Comparison of ENCODE assay signal across 8 cellular contexts in genomic region chr20:54062812-54063280, GRCh38. TPM values are rescaled to one million over a fixed set of nuclear protein-coding genes. Genes with fewer than 3 reads are reported as not detected.
DNase-seq lines count a peak whose midpoint lies in the region; ATAC-seq, FAIRE-seq and TF ChIP-seq lines count a peak whose summit lies in the region.

No MANE protein-coding gene starts in this region.

- H3K27me3 ChIP-seq in GM12878 (replicated peaks in 1 of 2; ENCODE audit: control insufficient read depth in 2 of 2, insufficient read depth in 2 of 2, low read length in 1 of 2) (no peaks in the 10 kb centered on the region), keratinocyte (ENCODE audit: control insufficient read depth, extremely low read depth, insufficient read depth, low read length) (no peaks in the 10 kb centered on the region)

- no peak overlapping the region for H3K4me3 Mint-ChIP-seq in type B pancreatic cell

- BruUV-seq in GM12878 (replicated peaks; lab: Mats Ljungman, UMichigan) = no TSS peak

- FAIRE-seq in GM12878 (lab: Jason Lieb, UNC) (peak; percentile 89), keratinocyte (lab: Jason Lieb, UNC) (no peak)

- H3K27me3 Mint-ChIP-seq in type B pancreatic cell = no peaks in the 10 kb centered on the region

- dilution Hi-C loops in keratinocyte (cut with MboI; ENCODE audit: extremely low pct_ligation_motif_present, low sequenced_read_pairs) = no loop called here

- WGBS in GM12878 (ENCODE audit: insufficient coverage, insufficient replicate concordance, low lambda C conversion rate, missing lambda C conversion rate) = 1% methylated on average over 4 of the region's 4 CpGs

- intact Hi-C loops in GM12878 (cut with micrococcal nuclease; ENCODE audit: unreplicated experiment) = loop anchor here (1.0 to 10.0 kb wide), 6 partner anchors 46 to 651 kb away; no protein-coding TSS in a partner anchor

- POLR2A ChIA-PET in GM12878 (lab: Charles Lee) = interaction anchor here (0.5 to 2.2 kb wide), 5 partner anchors 113 to 481 kb away, joined by 3 to 5 read pairs (median 4); no protein-coding TSS in a partner anchor

- H3K36me3 Mint-ChIP-seq in type B pancreatic cell = no peaks in the 10 kb centered on the region

- TF ChIP-seq RAD21 in GM12878 (IDR thresholded peaks at IDR 0.05; ENCODE audit: insufficient read depth, low read depth, low read length) = peak; percentile 94

- CTCF ChIA-PET in GM12878 (lab: Yijun Ruan, JAX) = interaction anchor here (0.6 to 6.5 kb wide), 42 partner anchors 9 to 1876 kb away, joined by 3 to 116 read pairs (median 7); no protein-coding TSS in a partner anchor

- H4K20me1 ChIP-seq in GM12878 (ENCODE audit: control insufficient read depth, insufficient read depth) (no peaks in the 10 kb centered on the region), keratinocyte (ENCODE audit: control insufficient read depth, extremely low read depth, insufficient read depth, low read length) (no peaks in the 10 kb centered on the region)

- H3K9ac ChIP-seq in GM12878 (ENCODE audit: control insufficient read depth, insufficient read depth, low read length) (no peak overlapping the region), keratinocyte (ENCODE audit: control insufficient read depth, extremely low read depth, insufficient read depth, low read length) (no peak overlapping the region)

- peak; percentile 59 for DNase-seq in NCI-H510A treated with DMSO at 0.1 percent for 48 hours (lab: John Stamatoyannopoulos, UW)
- DNase-seq in NCI-H510A (lab: John Stamatoyannopoulos, UW) = no peak
- peak; percentile 24 for DNase-seq in NCI-H446 treated with DMSO at 0.1 percent for 48 hours (lab: John Stamatoyannopoulos, UW)
- peak; percentile 82 for DNase-seq in GM12878 (ENCODE audit: low read depth, low spot score)
- DNase-seq in keratinocyte (ENCODE audit: low read depth, low spot score) = no peak
- no peak for DNase-seq in type B pancreatic cell (ENCODE audit: extremely low spot score, unreplicated experiment)
- no peak for DNase-seq in UCSD-AML1 (lab: John Stamatoyannopoulos, UW; ENCODE audit: unreplicated experiment)

- in situ Hi-C loops in GM12878 (cut with MboI) = loop anchor here (5.0 to 10.0 kb wide), 3 partner anchors 121 to 648 kb away; no protein-coding TSS in a partner anchor

- H3K27ac ChIP-seq in GM12878 (ENCODE audit: control insufficient read depth, insufficient read depth) = 0 out of 2 replicates have a peak overlapping the region, but pooled peaks have one; percentile 73
- H3K27ac ChIP-seq in keratinocyte (ENCODE audit: control insufficient read depth, insufficient read depth, low read length) = no peak overlapping the region

- TF ChIP-seq EP300 in GM12878 (IDR thresholded peaks at IDR 0.05; ENCODE audit: borderline replicate concordance in 1 of 2, control insufficient read depth in 1 of 2, low read depth in 2 of 2, low read length in 2 of 2) = no peak

- H3K9me3 ChIP-seq in GM12878 (replicated peaks; ENCODE audit: control insufficient read depth, insufficient read depth, low read length) (peaks cover 1% of the 10 kb centered on the region; the same call in 2 of the 3 replicates), keratinocyte (ENCODE audit: control insufficient read depth, low read depth, low read length) (no peaks in the 10 kb centered on the region)

- H3K4me2 ChIP-seq in GM12878 (ENCODE audit: control insufficient read depth, insufficient read depth) (no peak overlapping the region), keratinocyte (ENCODE audit: control insufficient read depth, extremely low read depth, insufficient read depth, low read depth, low read length) (no peak overlapping the region)

- peaks cover 29% of the 10 kb centered on the region for H3K4me1 ChIP-seq in GM12878 (ENCODE audit: control insufficient read depth, insufficient read depth, low read length)
- H3K4me1 ChIP-seq in keratinocyte (ENCODE audit: control insufficient read depth, extremely low read depth, insufficient read depth, low read length) = peaks cover 18% of the 10 kb centered on the region

- TF ChIP-seq CTCF in GM12878 (IDR thresholded peaks at IDR 0.05 in 2 of 3, conservative IDR thresholded peaks at IDR 0.05 in 1 of 3; ENCODE audit: control insufficient read depth in 2 of 3, extremely low read depth in 1 of 3, insufficient read depth in 1 of 3, low read depth in 3 of 3, low read length in 3 of 3) = peak; percentile 59 to 82 (median 73)
- TF ChIP-seq CTCF in keratinocyte (optimal IDR thresholded peaks at IDR 0.05 in 1 of 3, IDR thresholded peaks at IDR 0.05 in 1 of 3, conservative IDR thresholded peaks at IDR 0.05 in 1 of 3; ENCODE audit: extremely low read depth in 1 of 3, insufficient read depth in 2 of 3, low read length in 3 of 3) = peak; percentile 44 to 68 (median 50)
- TF ChIP-seq CTCF in type B pancreatic cell (conservative IDR thresholded peaks at IDR 0.05) = peak; percentile 75

- no peak overlapping the region for H3K27ac Mint-ChIP-seq in type B pancreatic cell

- TF ChIP-seq POLR2A in GM12878 (IDR thresholded peaks at IDR 0.05; ENCODE audit: low read depth, low read length) = no peak

- H3K4me3 ChIP-seq in GM12878 = no peak overlapping the region
- no peak overlapping the region for H3K4me3 ChIP-seq in keratinocyte (ENCODE audit: control insufficient read depth in 2 of 3, extremely low read depth in 1 of 3, insufficient read depth in 2 of 3, low read depth in 1 of 3, low read length in 3 of 3)

- SMC1A ChIA-PET in GM12878 (lab: Charles Lee; ENCODE audit: uncharacterized antibody, unreplicated experiment) = interaction anchor here (0.6 to 6.8 kb wide), 33 partner anchors 13 to 1315 kb away, joined by 3 to 110 read pairs (median 5); no protein-coding TSS in a partner anchor

- peaks cover 25% of the 10 kb centered on the region for H3K4me1 Mint-ChIP-seq in type B pancreatic cell (ENCODE audit: unreplicated experiment)

- ATAC-seq in HG02623 (IDR thresholded peaks at IDR 0.05; ENCODE audit: unreplicated experiment) (peak; percentile 37), GM12878 (peak; percentile 42)

- no peaks in the 10 kb centered on the region for H3K9me1 ChIP-seq in keratinocyte (ENCODE audit: control insufficient read depth, extremely low read depth, insufficient read depth, low read length)

- no peaks in the 10 kb centered on the region for H3K9me3 Mint-ChIP-seq in type B pancreatic cell

- H3K79me2 ChIP-seq in GM12878 (ENCODE audit: control insufficient read depth, insufficient read depth, low read length) = no peaks in the 10 kb centered on the region
- no peaks in the 10 kb centered on the region for H3K79me2 ChIP-seq in keratinocyte (ENCODE audit: control insufficient read depth, insufficient read depth, low read length)

- peak overlapping the region; percentile 9 for H2AFZ ChIP-seq in GM12878 (ENCODE audit: control insufficient read depth, low read depth, low read length)
- no peak overlapping the region for H2AFZ ChIP-seq in keratinocyte (ENCODE audit: control insufficient read depth, low read length)

- RAD21 ChIA-PET in GM12878 (lab: Charles Lee; ENCODE audit: unreplicated experiment) = interaction anchor here (0.8 to 5.7 kb wide), 23 partner anchors 16 to 847 kb away, joined by 3 to 71 read pairs (median 5); no protein-coding TSS in a partner anchor

- H3K36me3 ChIP-seq in GM12878 (ENCODE audit: control insufficient read depth in 2 of 2, insufficient read depth in 2 of 2, low read length in 1 of 2) = no peaks in the 10 kb centered on the region
- no peaks in the 10 kb centered on the region for H3K36me3 ChIP-seq in keratinocyte (ENCODE audit: control insufficient read depth in 2 of 2, extremely low read depth in 1 of 2, insufficient read depth in 2 of 2, low read length in 2 of 2)

TF ChIP-seq in GM12878, 131 proteins besides CTCF, POLR2A, EP300 and RAD21 (continues in another document):
- no peak for TF ChIP-seq KAT2A (conservative IDR thresholded peaks at IDR 0.05; ENCODE audit: control insufficient read depth, low read depth, low read length)

RNA-seq across cellular contexts. Expression of gene BCAS1, which starts 7.5 kb away (rescaled TPM):
- 1.1 and 1.2 TPM in 2 replicates for total RNA-seq in GM12878 (2013; cell fraction: nucleolus; rRNA removed)
- total RNA-seq in GM12878 (2014; rRNA removed) = 0.45 and 0.54 TPM in 2 replicates
- total RNA-seq in GM12878 (2014; rRNA removed; fragmentation: Illumina TruSeq; extraction: Trizol) = 0.72 and 0.78 TPM in 2 replicates
- total RNA-seq in GM12878 (2021) = 0.56 TPM in 2 replicates
- 2.0 TPM for polyA plus RNA-seq in GM12878 (2011; ENCODE audit: low read depth)
- 0.24 and 0.34 TPM in 2 replicates for polyA plus RNA-seq in GM12878 (2011; rRNA removed)
- 0.23 and 0.25 TPM in 2 replicates for polyA plus RNA-seq in GM12878 (2011; cell fraction: cytosol; rRNA removed)
- 0.51 and 0.66 TPM in 2 replicates for polyA plus RNA-seq in GM12878 (2011; cell fraction: nucleus; rRNA removed)
- 3.0 and 5.4 TPM in 2 replicates for polyA plus RNA-seq in GM12878 (2012)
- 0.87 and 1.00 TPM in 2 replicates for polyA plus RNA-seq in GM12878 (2014; fragmentation: Illumina TruSeq; extraction: Trizol)
- under 1 TPM; 0.21 to 0.51 TPM for polyA plus RNA-seq in GM12878 (2014; fragmentation: Nextera tagmentation; extraction: Ambion mirVana)
- 0.67 and 0.74 TPM in 2 replicates for polyA plus RNA-seq in GM12878 (2014; rRNA removed)
- polyA plus RNA-seq in GM12878 (2016; fragmentation: Nextera tagmentation; extraction: Ambion mirVana) = 1 to 10 TPM in 1 of 2 experiments, under 1 TPM in 1; 0.54 to 1.4 TPM
- 0.67 and 0.80 TPM in 2 replicates for polyA minus RNA-seq in GM12878 (2011; rRNA and poly(A)+ RNA removed)
- polyA minus RNA-seq in GM12878 (2011; cell fraction: cytosol; rRNA and poly(A)+ RNA removed) = not detected in 2 replicates
- polyA minus RNA-seq in GM12878 (2011; cell fraction: nucleus; rRNA and poly(A)+ RNA removed) = 0.96 and 0.97 TPM in 2 replicates
- 0.01 TPM in 1 of 3 replicates, not detected in the others for polyA plus RNA-seq in keratinocyte
- polyA plus RNA-seq in keratinocyte (2011; ENCODE audit: low read depth) = 0.11 TPM
- polyA plus RNA-seq in keratinocyte (2011; cell fraction: cytosol; rRNA removed) = not detected in 2 replicates
- 0.04 TPM in 1 of 2 replicates, not detected in the other for polyA plus RNA-seq in keratinocyte (2011; cell fraction: nucleus; rRNA removed)
- polyA plus RNA-seq in keratinocyte (2012; ENCODE audit: low replicate concordance) = 0.11 TPM in 1 of 2 replicates, not detected in the other
- polyA minus RNA-seq in keratinocyte = not detected in 3 replicates
- polyA minus RNA-seq in keratinocyte (2011; cell fraction: cytosol; rRNA and poly(A)+ RNA removed) = not detected
- not detected in 2 replicates for polyA minus RNA-seq in keratinocyte (2011; cell fraction: nucleus; rRNA and poly(A)+ RNA removed)
- total RNA-seq in type B pancreatic cell (ENCODE audit: low replicate concordance) = 10.7 and 43.3 TPM in 2 replicates

Comparison
In these comparisons a context has a peak if more than half of its experiments do, and no peak if none do; other contexts are left out.
1. DNase-seq: peak in NCI-H510A treated with DMSO at 0.1 percent for 48 hours (single experiment), NCI-H446 treated with DMSO at 0.1 percent for 48 hours (single experiment) and GM12878 (single experiment); none in NCI-H510A (single experiment), keratinocyte (single experiment), type B pancreatic cell (single experiment) and UCSD-AML1 (single experiment).
2. Peak in every context shown above with its lines, with median percentiles within 50 percentile points of each other: CTCF ChIP-seq.